In the genomic region with DNA sequence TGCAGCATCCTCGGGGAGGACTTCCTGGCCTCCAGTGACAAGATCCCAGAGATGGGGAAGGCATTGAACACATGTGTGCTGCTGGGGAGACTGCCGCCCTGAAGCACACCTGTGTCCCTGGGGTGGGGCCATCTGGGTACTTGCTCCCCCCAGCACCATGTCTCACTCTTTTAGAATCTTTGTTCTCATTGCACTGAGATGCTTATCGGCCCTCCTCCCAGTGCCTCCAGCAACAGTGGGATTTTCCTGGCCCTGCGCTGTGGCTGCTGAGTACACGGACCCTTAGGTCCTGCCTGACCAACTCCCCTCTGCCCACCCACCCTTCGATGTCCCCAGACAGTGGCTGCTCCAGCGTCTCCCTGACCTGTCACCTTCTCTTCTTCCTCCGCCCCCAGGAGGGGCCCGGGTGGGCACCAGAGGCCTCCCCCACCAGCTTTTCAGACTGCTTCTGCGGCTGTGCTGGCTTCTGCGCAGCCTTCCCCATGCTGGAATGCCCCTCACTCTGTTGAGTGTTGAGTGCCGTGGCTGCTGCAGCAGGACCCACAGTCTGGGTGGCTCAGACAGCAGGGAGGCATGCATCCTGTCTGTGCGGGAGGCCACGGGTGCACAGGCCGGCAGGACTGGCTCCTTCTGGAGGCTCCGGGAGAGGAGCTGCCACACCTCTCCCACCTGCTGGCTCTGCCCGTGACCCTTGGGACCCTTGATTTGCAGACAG, we compare ENCODE assay signal across 22 cellular contexts.
DNase-seq lines count a peak whose midpoint lies in the region; ATAC-seq, FAIRE-seq and TF ChIP-seq lines count a peak whose summit lies in the region.
"Had no signal": no experiment of that assay in that cellular context is flagged by ENCODE, and none has a peak within 500 bp of the region (broad histone marks: within the 10 kb centered on the region; RNA-seq: fewer than 3 reads in every experiment).

No MANE protein-coding gene starts in this region.

- ATAC-seq in left lobe of liver, result no peak
- no peak for ATAC-seq in HG02981 (IDR thresholded peaks at IDR 0.05; ENCODE audit: unreplicated experiment)
- ATAC-seq: K562 had no signal

- no peaks in the 10 kb centered on the region for H3K9me3 ChIP-seq in kidney (ENCODE audit: control insufficient read depth in 1 of 2, low read length in 2 of 2)
- H3K9me3 ChIP-seq: BLaER1 had no signal

- H3K4me1 ChIP-seq in kidney (ENCODE audit: control insufficient read depth in 1 of 2, insufficient read depth in 1 of 2, low read depth in 1 of 2, low read length in 2 of 2), result no peaks in the 10 kb centered on the region

- DNase-seq in chondrocyte (ENCODE audit: low spot score) (peak; percentile 79), left lobe of liver (ENCODE audit: low spot score) (peak; percentile 24), posterior vena cava (ENCODE audit: low spot score) (peak; percentile 60), ureter (ENCODE audit: low spot score) (peak; percentile 32), kidney (no peak), medulla oblongata (ENCODE audit: extremely low spot score) (no peak)
- DNase-seq: CD4-positive, CD25-positive, alpha-beta regulatory T cell; GM23248; H7; Kasumi-1; NCI-H1092 treated with DMSO at 0.1 percent for 48 hours; NCI-H1436 treated with DMSO at 0.1 percent for 48 hours; NCI-H187 treated with DMSO at 0.1 percent for 48 hours; NCI-H446; NCI-H524 treated with DMSO at 0.1 percent for 48 hours; NCI-H774; SIG-M5 had no signal

- H3K4me3 Mint-ChIP-seq in chondrocyte (ENCODE audit: unreplicated experiment), result no peak overlapping the region
- H3K4me3 Mint-ChIP-seq: CD4-positive, CD25-positive, alpha-beta regulatory T cell had no signal

- no peak for TF ChIP-seq CTCF in chondrocyte (IDR thresholded peaks at IDR 0.05)
- no peak for TF ChIP-seq CTCF in kidney (IDR thresholded peaks at IDR 0.05; ENCODE audit: borderline replicate concordance, extremely low read depth, insufficient read depth)

- no peak for FAIRE-seq in kidney (lab: Jason Lieb, UNC)
- FAIRE-seq: HTR-8/SVneo, K562, RCC 7860 had no signal

- no peaks in the 10 kb centered on the region for H3K36me3 ChIP-seq in kidney (ENCODE audit: control insufficient read depth in 1 of 2, insufficient read depth in 2 of 2, low read length in 2 of 2)
- H3K36me3 ChIP-seq: BLaER1 had no signal

- no peak overlapping the region for H3K27ac ChIP-seq in kidney (ENCODE audit: low read depth in 2 of 2, low read length in 2 of 2)
- H3K27ac ChIP-seq: BLaER1, GM23248 had no signal

- H3K27ac Mint-ChIP-seq in chondrocyte (ENCODE audit: unreplicated experiment), result no peak overlapping the region
- H3K27ac Mint-ChIP-seq: CD4-positive, CD25-positive, alpha-beta regulatory T cell had no signal

- intact Hi-C loops in posterior vena cava (cut with DNase I) (no loop called here), kidney (cut with DNase I) (no loop called here)

- no peak overlapping the region for H3K9ac ChIP-seq in kidney (ENCODE audit: low read length in 2 of 2)
- H3K9ac ChIP-seq: BLaER1, GM23248 had no signal

- H3K36me3 Mint-ChIP-seq in chondrocyte (ENCODE audit: low read depth), result no peaks in the 10 kb centered on the region
- H3K36me3 Mint-ChIP-seq: CD4-positive, CD25-positive, alpha-beta regulatory T cell had no signal

- no peaks in the 10 kb centered on the region for H3K4me1 Mint-ChIP-seq in chondrocyte (ENCODE audit: low read depth)
- H3K4me1 Mint-ChIP-seq: CD4-positive, CD25-positive, alpha-beta regulatory T cell had no signal

- peaks cover 17% of the 10 kb centered on the region for H3K9me3 Mint-ChIP-seq in chondrocyte (ENCODE audit: low read depth)

- no peak overlapping the region for H3K4me3 ChIP-seq in kidney (ENCODE audit: low read length in 2 of 2)
- H3K4me3 ChIP-seq: BLaER1, GM23248, K562 had no signal

- H3K27me3 Mint-ChIP-seq in chondrocyte (ENCODE audit: low read depth), result no peaks in the 10 kb centered on the region
- H3K27me3 Mint-ChIP-seq: CD4-positive, CD25-positive, alpha-beta regulatory T cell had no signal

Comparison
In these comparisons a context has a peak if more than half of its experiments do, and no peak if none do; other contexts are left out.
1. DNase-seq: peak in chondrocyte (single experiment), left lobe of liver (single experiment), posterior vena cava (single experiment) and ureter (single experiment); none in kidney (single experiment) and medulla oblongata (single experiment).